8 cellular contexts compared by ENCODE assay signal in genomic region chr2:70767094-70767698, GRCh38. TPM values are rescaled to one million over a fixed set of nuclear protein-coding genes. Genes with fewer than 3 reads are reported as not detected.
A peak's percentile ranks its signal among the peaks of the same experiment; 100 is the strongest.
DNase-seq lines count a peak whose midpoint lies in the region; ATAC-seq and TF ChIP-seq lines count a peak whose summit lies in the region.

No MANE protein-coding gene starts in this region.

- WGBS in testis, 2 donors: 1 to 3% methylated on average over 38 of the region's 51 CpGs

- intact Hi-C loops in testis (cut with DNase I; ENCODE audit: low total_unique reads): no loop called here

- H3K4me1 Mint-ChIP-seq in activated naive CD8-positive, alpha-beta T cell (ENCODE audit: low read depth): peaks cover 16% of the 10 kb centered on the region

- TF ChIP-seq POLR2A in testis (IDR thresholded peaks at IDR 0.05): no peak

- H3K27ac Mint-ChIP-seq in activated naive CD8-positive, alpha-beta T cell: peak overlapping the region; percentile 73

- H3K27me3 ChIP-seq in layer of hippocampus (ENCODE audit: control insufficient read depth, insufficient read depth, low read length) (peaks cover 3% of the 10 kb centered on the region), testis (no peaks in the 10 kb centered on the region)

- no peaks in the 10 kb centered on the region for H3K9me3 ChIP-seq in testis

- H3K4me3 ChIP-seq in testis: peak overlapping the region; percentile 46 to 57

- H3K4me3 Mint-ChIP-seq in activated naive CD8-positive, alpha-beta T cell: peak overlapping the region; percentile 79

- H3K9me3 Mint-ChIP-seq in activated naive CD8-positive, alpha-beta T cell (ENCODE audit: low read depth): no peaks in the 10 kb centered on the region

- ATAC-seq in GM18873 (IDR thresholded peaks at IDR 0.05; ENCODE audit: low FRiP score, unreplicated experiment) (no peak), HG02610 (IDR thresholded peaks at IDR 0.05; ENCODE audit: unreplicated experiment) (no peak)

- no peaks in the 10 kb centered on the region for H3K36me3 ChIP-seq in testis (ENCODE audit: low read depth, missing control alignments)

- H3K36me3 Mint-ChIP-seq in activated naive CD8-positive, alpha-beta T cell: no peaks in the 10 kb centered on the region

- H3K4me1 ChIP-seq in testis: peaks cover 8% of the 10 kb centered on the region

- in situ Hi-C loops in G401 (cut with HindIII; ENCODE audit: low sequenced_read_pairs): no loop called here

- DNase-seq in G401 (ENCODE audit: low spot score): peak; percentile 79
- DNase-seq in NCI-H1694 (lab: John Stamatoyannopoulos, UW): peak; percentile 40
- no peak for DNase-seq in testis
- no peak for DNase-seq in HCEC 1CT

- no peak for TF ChIP-seq CTCF in testis (IDR thresholded peaks at IDR 0.05)

- peaks cover 3% of the 10 kb centered on the region for H3K27me3 Mint-ChIP-seq in activated naive CD8-positive, alpha-beta T cell

- H3K27ac ChIP-seq in layer of hippocampus (ENCODE audit: low read depth, low read length) (peak overlapping the region; percentile 18), testis (no peak overlapping the region)

RNA-seq across cellular contexts. Expression of gene ADD2, which starts 0.8 kb away (rescaled TPM):
- 0.61 TPM in 1 of 2 replicates, not detected in the other for total RNA-seq in G401 (2014; rRNA removed; shearing (Covaris generic))
- 1 to 10 TPM; 5.1 to 6.1 TPM for total RNA-seq in testis
- polyA plus RNA-seq in testis (ENCODE audit: insufficient read depth, low read depth, low replicate concordance): 5.8 TPM

RNA-seq across cellular contexts. Expression of gene FIGLA, which starts 23.2 kb away (rescaled TPM):
- not detected in 2 replicates for total RNA-seq in G401 (2014; rRNA removed; shearing (Covaris generic))
- total RNA-seq in testis: under 1 TPM in 1 of 2 donors, not detected in 1; 0.62 TPM
- 0.69 TPM for polyA plus RNA-seq in testis (ENCODE audit: insufficient read depth, low read depth, low replicate concordance)

RNA-seq across cellular contexts. Expression of gene CLEC4F, which starts 53.2 kb away (rescaled TPM):
- 0.17 and 0.18 TPM in 2 replicates for total RNA-seq in G401 (2014; rRNA removed; shearing (Covaris generic))
- total RNA-seq in testis: under 1 TPM; 0.31 to 0.79 TPM
- polyA plus RNA-seq in testis (ENCODE audit: insufficient read depth, low read depth, low replicate concordance): 2.6 TPM

Comparison
In these comparisons a context has a peak if more than half of its experiments do, and no peak if none do; other contexts are left out.
1. DNase-seq: peak in G401 (single experiment) and NCI-H1694 (single experiment); none in testis (single experiment) and HCEC 1CT (single experiment).